8 cellular contexts compared by ENCODE assay signal in genomic region chr15:73051811-73052678, GRCh38. TPM values are rescaled to one million over a fixed set of nuclear protein-coding genes. Genes with fewer than 3 reads are reported as not detected.
DNase-seq lines count a peak whose midpoint lies in the region; ATAC-seq and TF ChIP-seq lines count a peak whose summit lies in the region.

TSS of gene NEO1 (plus strand) at chr15:73052463. CDS start at chr15:73052676, 213 bp downstream.

- peaks cover 6% of the 10 kb centered on the region; the same call in 1 of the 2 replicates for H3K27me3 ChIP-seq in SJSA1 (replicated peaks)

- no peak within 1 kb of the TSS for H3K27ac Mint-ChIP-seq in activated naive CD4-positive, alpha-beta T cell treated with anti-CD3 and anti-CD28 coated beads for 36 hours
- peak within 1 kb of the TSS; percentile 95 for H3K27ac Mint-ChIP-seq in neural crest cell (ENCODE audit: unreplicated experiment)
- H3K27ac Mint-ChIP-seq in stimulated activated naive CD8-positive, alpha-beta T cell treated with anti-CD3 and anti-CD28 coated beads, Interleukin-15, amount 100 ng/mL, for 72 hours, result peak within 1 kb of the TSS; percentile 30 to 55

- peaks cover 9% of the 10 kb centered on the region for H3K36me3 ChIP-seq in SJSA1

- peaks cover 23% of the 10 kb centered on the region for H3K4me1 ChIP-seq in SJSA1 (replicated peaks)

- no peaks in the 10 kb centered on the region for H3K9me3 ChIP-seq in SJSA1 (replicated peaks)

- TF ChIP-seq CTCF in neural crest cell (conservative IDR thresholded peaks at IDR 0.05), result no peak

- peak; percentile 45 for ATAC-seq in GM21619 (IDR thresholded peaks at IDR 0.05; ENCODE audit: unreplicated experiment)
- ATAC-seq in stimulated activated naive CD8-positive, alpha-beta T cell treated with anti-CD3 and anti-CD28 coated beads, Interleukin-15, amount 100 ng/mL, for 72 hours, result peak; percentile 88

- H3K36me3 Mint-ChIP-seq in activated naive CD4-positive, alpha-beta T cell treated with anti-CD3 and anti-CD28 coated beads for 36 hours (ENCODE audit: low read depth), result no peaks in the 10 kb centered on the region
- no peaks in the 10 kb centered on the region for H3K36me3 Mint-ChIP-seq in neural crest cell (ENCODE audit: low read depth)

- DNase-seq in COLO668 (lab: John Stamatoyannopoulos, UW; ENCODE audit: unreplicated experiment) (peak; percentile 75), LoVo (ENCODE audit: low spot score) (peak; percentile 89), SJSA1 (ENCODE audit: low read depth in 1 of 2, low spot score in 2 of 2) (peak; percentile 82 to 84), foreskin melanocyte (peak; percentile 52), neural crest cell (ENCODE audit: low read depth, low spot score) (peak; percentile 88)
- DNase-seq in activated naive CD4-positive, alpha-beta T cell treated with anti-CD3 and anti-CD28 coated beads for 36 hours, result peak; percentile 81
- peak; percentile 76 to 82 for DNase-seq in stimulated activated naive CD8-positive, alpha-beta T cell treated with anti-CD3 and anti-CD28 coated beads, Interleukin-15, amount 100 ng/mL, for 72 hours

- peak within 1 kb of the TSS; percentile 94 for H3K4me3 ChIP-seq in SJSA1

- intact Hi-C loops in activated naive CD4-positive, alpha-beta T cell treated with anti-CD3 and anti-CD28 coated beads for 36 hours (cut with micrococcal nuclease), result loop anchor here (1.0 to 10.0 kb wide), 6 partner anchors 190 to 825 kb away; partner anchors contain the start of genes ADPGK, ARIH1, BBS4 and HIGD2B

- peaks cover 6% of the 10 kb centered on the region for H3K4me1 Mint-ChIP-seq in activated naive CD4-positive, alpha-beta T cell treated with anti-CD3 and anti-CD28 coated beads for 36 hours (ENCODE audit: low read depth)
- peaks cover 35% of the 10 kb centered on the region for H3K4me1 Mint-ChIP-seq in neural crest cell
- peaks cover 6% of the 10 kb centered on the region for H3K4me1 Mint-ChIP-seq in stimulated activated naive CD8-positive, alpha-beta T cell treated with anti-CD3 and anti-CD28 coated beads, Interleukin-15, amount 100 ng/mL, for 72 hours

- CTCF ChIA-PET in activated naive CD4-positive, alpha-beta T cell treated with anti-CD3 and anti-CD28 coated beads for 36 hours (lab: Charles Lee), result interaction anchor here (0.6 to 2.6 kb wide), 3 partner anchors 12 to 330 kb away, joined by 3 to 6 read pairs (median 3); no protein-coding TSS in a partner anchor

- peak within 1 kb of the TSS; percentile 72 for H3K27ac ChIP-seq in SJSA1

- peak within 1 kb of the TSS; percentile 77 for H3K4me3 Mint-ChIP-seq in activated naive CD4-positive, alpha-beta T cell treated with anti-CD3 and anti-CD28 coated beads for 36 hours
- H3K4me3 Mint-ChIP-seq in neural crest cell, result peak within 1 kb of the TSS; percentile 90
- H3K4me3 Mint-ChIP-seq in stimulated activated naive CD8-positive, alpha-beta T cell treated with anti-CD3 and anti-CD28 coated beads, Interleukin-15, amount 100 ng/mL, for 72 hours, result peak within 1 kb of the TSS; percentile 78 to 84

- no peaks in the 10 kb centered on the region for H3K9me3 Mint-ChIP-seq in activated naive CD4-positive, alpha-beta T cell treated with anti-CD3 and anti-CD28 coated beads for 36 hours
- no peaks in the 10 kb centered on the region for H3K9me3 Mint-ChIP-seq in neural crest cell
- no peaks in the 10 kb centered on the region for H3K9me3 Mint-ChIP-seq in stimulated activated naive CD8-positive, alpha-beta T cell treated with anti-CD3 and anti-CD28 coated beads, Interleukin-15, amount 100 ng/mL, for 72 hours

- H3K27me3 Mint-ChIP-seq in activated naive CD4-positive, alpha-beta T cell treated with anti-CD3 and anti-CD28 coated beads for 36 hours (ENCODE audit: low read depth), result peaks cover 8% of the 10 kb centered on the region
- H3K27me3 Mint-ChIP-seq in neural crest cell (ENCODE audit: low read depth), result no peaks in the 10 kb centered on the region
- peaks cover 21% of the 10 kb centered on the region for H3K27me3 Mint-ChIP-seq in stimulated activated naive CD8-positive, alpha-beta T cell treated with anti-CD3 and anti-CD28 coated beads, Interleukin-15, amount 100 ng/mL, for 72 hours

RNA-seq across cellular contexts. Expression of gene NEO1, which starts in this region (rescaled TPM):
- 20.7 and 28.3 TPM in 2 replicates for total RNA-seq in SJSA1 (2014; rRNA removed; shearing (Covaris generic))
- total RNA-seq in activated naive CD4-positive, alpha-beta T cell treated with anti-CD3 and anti-CD28 coated beads for 36 hours, result 1 to 10 TPM; 4.3 to 4.4 TPM
- total RNA-seq in neural crest cell, result 75.6 and 80.1 TPM in 2 replicates

Comparison
In these comparisons a context has a peak if more than half of its experiments do, and no peak if none do; other contexts are left out.
1. Peak in every context shown above with its lines: DNase-seq, ATAC-seq, H3K4me3 ChIP-seq and H3K27ac ChIP-seq.